Comparison of ENCODE assay signal across 37 cellular contexts in the genomic region with DNA sequence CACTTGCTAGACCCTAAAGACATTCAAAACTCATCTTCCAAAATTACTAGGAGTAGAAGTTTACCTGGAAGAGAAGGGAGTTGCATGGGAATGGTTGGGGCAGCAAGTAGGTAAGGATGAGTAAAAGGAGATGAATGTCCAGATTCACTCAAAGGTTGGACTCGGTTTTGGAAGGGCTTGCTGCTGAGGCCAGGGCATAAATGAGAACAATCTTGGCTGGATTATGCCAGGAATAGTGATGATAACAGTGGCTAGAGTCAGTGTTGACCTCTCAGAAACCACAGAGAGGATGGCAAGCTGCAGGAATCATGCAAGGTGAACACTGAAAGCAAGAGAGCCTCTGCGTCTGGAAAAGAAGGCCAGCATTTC. TPM values are rescaled to one million over a fixed set of nuclear protein-coding genes. Genes with fewer than 3 reads are reported as not detected.
"Had no signal": no experiment of that assay in that cellular context is flagged by ENCODE, and none has a peak within 500 bp of the region (broad histone marks: within the 10 kb centered on the region; RNA-seq: fewer than 3 reads in every experiment).

No MANE protein-coding gene starts in this region.

- H3K9me3 Mint-ChIP-seq: activated B cell treated with CpG ODN at 0.5 μM for 24 hours; activated CD8-positive, alpha-beta T cell treated with anti-CD3 and anti-CD28 coated beads for 36 hours; activated T-cell treated with anti-CD3 and anti-CD28 coated beads, Interleukin-2, amount 50 U/mL, for 4 hours; activated T-helper 17 cell treated with anti-CD3 and anti-CD28 coated beads, Interleukin-2, amount 50 U/mL, for 72 hours; central memory CD8-positive, alpha-beta T cell; dendritic cell treated with granulocyte-macrophage colony-stimulating factor and Interleukin-4, amounts not matched to agents 40 ng/mL and 50 ng/mL, for 4 days; effector memory CD8-positive, alpha-beta T cell; T-helper 2 cell treated with Interferon-gamma antibody and Interleukin-4, amounts not matched to agents 5 μg/mL and 100 μg/mL, for 36 hours had no signal

- H3K4me1 ChIP-seq: esophagus squamous epithelium had no signal

- H3K36me3 Mint-ChIP-seq: activated naive CD8-positive, alpha-beta T cell had no signal

- H3K4me3 Mint-ChIP-seq: activated B cell treated with CpG ODN at 0.5 μM for 24 hours; activated CD8-positive, alpha-beta T cell treated with anti-CD3 and anti-CD28 coated beads for 36 hours; activated naive CD8-positive, alpha-beta T cell; activated T-cell treated with anti-CD3 and anti-CD28 coated beads, Interleukin-2, amount 50 U/mL, for 4 hours; activated T-helper 17 cell treated with anti-CD3 and anti-CD28 coated beads, Interleukin-2, amount 50 U/mL, for 72 hours; central memory CD8-positive, alpha-beta T cell; dendritic cell treated with granulocyte-macrophage colony-stimulating factor and Interleukin-4, amounts not matched to agents 40 ng/mL and 50 ng/mL, for 4 days; effector memory CD8-positive, alpha-beta T cell; T-helper 17 cell; T-helper 2 cell treated with Interferon-gamma antibody and Interleukin-4, amounts not matched to agents 5 μg/mL and 100 μg/mL, for 36 hours had no signal

- H3K27ac ChIP-seq: brain microvascular endothelial cell, coronary artery, epithelial cell of prostate, esophagus squamous epithelium, WERI-Rb-1 had no signal

- ATAC-seq: activated CD4-positive, CD25-positive, alpha-beta regulatory T cell treated with anti-CD3 and anti-CD28 coated beads, Interleukin-2, amount 50 U/mL, for 24 hours; activated CD8-positive, alpha-beta T cell treated with anti-CD3 and anti-CD28 coated beads for 36 hours; activated T-cell treated with anti-CD3 and anti-CD28 coated beads, Interleukin-2, amount 50 U/mL, for 4 hours; activated T-helper 17 cell treated with anti-CD3 and anti-CD28 coated beads, Interleukin-2, amount 50 U/mL, for 72 hours; effector memory CD8-positive, alpha-beta T cell; T-helper 17 cell had no signal

- H3K27me3 Mint-ChIP-seq: activated naive CD8-positive, alpha-beta T cell; central memory CD8-positive, alpha-beta T cell had no signal

- H3K27me3 ChIP-seq: brain microvascular endothelial cell had no signal

- H3K9me3 ChIP-seq: esophagus squamous epithelium had no signal

- H3K36me3 ChIP-seq: brain microvascular endothelial cell, esophagus squamous epithelium, WERI-Rb-1 had no signal

- H3K27ac Mint-ChIP-seq: activated B cell treated with CpG ODN at 0.5 μM for 24 hours; activated CD8-positive, alpha-beta T cell treated with anti-CD3 and anti-CD28 coated beads for 36 hours; activated naive CD8-positive, alpha-beta T cell; activated T-helper 17 cell treated with anti-CD3 and anti-CD28 coated beads, Interleukin-2, amount 50 U/mL, for 72 hours; dendritic cell treated with granulocyte-macrophage colony-stimulating factor and Interleukin-4, amounts not matched to agents 40 ng/mL and 50 ng/mL, for 4 days; effector memory CD8-positive, alpha-beta T cell; T-helper 17 cell; T-helper 2 cell treated with Interferon-gamma antibody and Interleukin-4, amounts not matched to agents 5 μg/mL and 100 μg/mL, for 36 hours had no signal

- H3K4me1 Mint-ChIP-seq: activated B cell treated with CpG ODN at 0.5 μM for 24 hours; activated T-helper 17 cell treated with anti-CD3 and anti-CD28 coated beads, Interleukin-2, amount 50 U/mL, for 72 hours; central memory CD8-positive, alpha-beta T cell; T-helper 17 cell had no signal

- DNase-seq: activated B cell treated with CpG ODN at 0.5 μM for 24 hours; activated CD4-positive, alpha-beta T cell treated with anti-CD3 and anti-CD28 coated beads for 48 hours; activated CD4-positive, alpha-beta T cell treated with anti-CD3 and anti-CD28 coated beads, Interleukin-2, amount 50 U/mL, for 1 hour; activated CD4-positive, alpha-beta T cell treated with anti-CD3 and anti-CD28 coated beads, Interleukin-2, amount 50 U/mL, for 48 hours; activated CD8-positive, alpha-beta memory T cell treated with anti-CD3 and anti-CD28 coated beads for 24 hours; activated CD8-positive, alpha-beta T cell treated with anti-CD3 and anti-CD28 coated beads for 36 hours; activated effector memory CD4-positive, alpha-beta T cell treated with Interleukin-2 at 50 U/mL for 16 hours; activated gamma-delta T cell treated with Interleukin-2 at 50 U/mL for 16 hours; activated naive CD4-positive, alpha-beta T cell treated with anti-CD3 and anti-CD28 coated beads, Interleukin-2, amount 50 U/mL, for 16 hours; activated naive CD4-positive, alpha-beta T cell treated with Interleukin-2 at 50 U/mL for 16 hours; activated T-cell treated with anti-CD3 and anti-CD28 coated beads, Interleukin-2, amount 50 U/mL, for 4 hours; amniotic stem cell; anterior cingulate cortex; effector CD4-positive, alpha-beta T cell; effector memory CD8-positive, alpha-beta T cell; esophagus squamous epithelium; T-helper 1 cell; T-helper 17 cell; T1000; WERI-Rb-1 had no signal

- H3K4me3 ChIP-seq: coronary artery, esophagus squamous epithelium had no signal

RNA-seq across cellular contexts. Expression of gene C8A, which starts 43.4 kb away (rescaled TPM):
- total RNA-seq: activated B cell treated with CpG ODN at 0.5 μM for 24 hours; activated CD8-positive, alpha-beta T cell treated with anti-CD3 and anti-CD28 coated beads for 36 hours; activated T-cell treated with anti-CD3 and anti-CD28 coated beads, Interleukin-2, amount 50 U/mL, for 4 hours; activated T-helper 17 cell treated with anti-CD3 and anti-CD28 coated beads, Interleukin-2, amount 50 U/mL, for 72 hours; astrocyte; bronchial epithelial cell; cardiac septum; cerebellum; endothelial cell of umbilical vein; esophagus squamous epithelium; fibroblast of lung; frontal cortex; T-helper 17 cell had no signal
- polyA plus RNA-seq: endothelial cell of umbilical vein, esophagus, fibroblast of lung had no signal
